15 cellular contexts compared by ENCODE assay signal in genomic region chr2:37798315-37799005, GRCh38.
DNase-seq lines count a peak whose midpoint lies in the region; ATAC-seq and TF ChIP-seq lines count a peak whose summit lies in the region.
"Had no signal": no experiment of that assay in that cellular context is flagged by ENCODE, and none has a peak within 500 bp of the region (broad histone marks: within the 10 kb centered on the region; RNA-seq: fewer than 3 reads in every experiment).

No MANE protein-coding gene starts in this region.

- TF ChIP-seq CTCF in GM10266 (IDR thresholded peaks at IDR 0.05; ENCODE audit: control insufficient read depth, insufficient read depth, low read depth, missing control alignments) (no peak), chondrocyte (IDR thresholded peaks at IDR 0.05) (no peak)
- no peak for TF ChIP-seq CTCF in CD8-positive, alpha-beta T cell (IDR thresholded peaks at IDR 0.05)

- no peaks in the 10 kb centered on the region for H3K36me3 ChIP-seq in CD8-positive, alpha-beta T cell (ENCODE audit: insufficient read depth, low read length)

- no peaks in the 10 kb centered on the region for H3K9me3 Mint-ChIP-seq in chondrocyte (ENCODE audit: low read depth)
- peaks cover 3% of the 10 kb centered on the region for H3K9me3 Mint-ChIP-seq in stimulated activated effector memory CD8-positive, alpha-beta T cell treated with anti-CD3 and anti-CD28 coated beads, Interleukin-12 subunit alpha, Interleukin-12 subunit beta, amount 100 ng/mL, for 72 hours
- H3K9me3 Mint-ChIP-seq in activated T-cell treated with anti-CD3 and anti-CD28 coated beads, Interleukin-2, amount 50 U/mL, for 4 hours, result no peaks in the 10 kb centered on the region
- no peaks in the 10 kb centered on the region for H3K9me3 Mint-ChIP-seq in CD8-positive, alpha-beta T cell
- H3K9me3 Mint-ChIP-seq: activated CD4-positive, alpha-beta T cell treated with anti-CD3 and anti-CD28 coated beads, Interleukin-2, amount 10 ng/mL, durations not matched to agents 7 days and 5 days had no signal

- no peak overlapping the region for H3K4me3 Mint-ChIP-seq in chondrocyte (ENCODE audit: unreplicated experiment)
- no peak overlapping the region for H3K4me3 Mint-ChIP-seq in stimulated activated effector memory CD8-positive, alpha-beta T cell treated with anti-CD3 and anti-CD28 coated beads, Interleukin-12 subunit alpha, Interleukin-12 subunit beta, amount 100 ng/mL, for 72 hours
- no peak overlapping the region for H3K4me3 Mint-ChIP-seq in activated T-cell treated with anti-CD3 and anti-CD28 coated beads, Interleukin-2, amount 50 U/mL, for 4 hours
- no peak overlapping the region for H3K4me3 Mint-ChIP-seq in CD8-positive, alpha-beta T cell
- H3K4me3 Mint-ChIP-seq: activated CD4-positive, alpha-beta T cell treated with anti-CD3 and anti-CD28 coated beads, Interleukin-2, amount 10 ng/mL, durations not matched to agents 7 days and 5 days; activated T-helper 1 cell treated with anti-CD3 and anti-CD28 coated beads, Interleukin-12 subunit alpha, Interleukin-12 subunit beta, Interleukin-2, Interleukin-4 antibody, amounts not matched to agents 30 ng/mL and 10 ng/mL and 1 ng/mL, durations not matched to agents 14 hours and 24 hours and 36 hours; T-helper 17 cell had no signal

- ATAC-seq in stimulated activated effector memory CD8-positive, alpha-beta T cell treated with anti-CD3 and anti-CD28 coated beads, Interleukin-12 subunit alpha, Interleukin-12 subunit beta, amount 100 ng/mL, for 72 hours, result no peak
- no peak for ATAC-seq in HG02610 (IDR thresholded peaks at IDR 0.05; ENCODE audit: unreplicated experiment)
- no peak for ATAC-seq in activated T-cell treated with anti-CD3 and anti-CD28 coated beads, Interleukin-2, amount 50 U/mL, for 4 hours
- ATAC-seq in CD8-positive, alpha-beta T cell, result no peak
- ATAC-seq: Panc1, T-helper 17 cell had no signal

- intact Hi-C loops in CD8-positive, alpha-beta T cell (cut with DNase I, micrococcal nuclease), result no loop called here

- peaks cover 77% of the 10 kb centered on the region for H3K4me1 Mint-ChIP-seq in chondrocyte (ENCODE audit: low read depth)
- no peaks in the 10 kb centered on the region for H3K4me1 Mint-ChIP-seq in stimulated activated effector memory CD8-positive, alpha-beta T cell treated with anti-CD3 and anti-CD28 coated beads, Interleukin-12 subunit alpha, Interleukin-12 subunit beta, amount 100 ng/mL, for 72 hours
- peaks cover 1% of the 10 kb centered on the region for H3K4me1 Mint-ChIP-seq in activated T-cell treated with anti-CD3 and anti-CD28 coated beads, Interleukin-2, amount 50 U/mL, for 4 hours (ENCODE audit: low read depth)
- no peaks in the 10 kb centered on the region for H3K4me1 Mint-ChIP-seq in CD8-positive, alpha-beta T cell (ENCODE audit: low read depth)
- H3K4me1 Mint-ChIP-seq: activated CD4-positive, alpha-beta T cell treated with anti-CD3 and anti-CD28 coated beads, Interleukin-2, amount 10 ng/mL, durations not matched to agents 7 days and 5 days had no signal

- DNase-seq in GM10266 (ENCODE audit: extremely low spot score), result peak; percentile 16
- DNase-seq in Kasumi-1 (lab: John Stamatoyannopoulos, UW), result peak; percentile 47 to 62
- DNase-seq in chondrocyte (ENCODE audit: low spot score), result no peak
- no peak for DNase-seq in stimulated activated effector memory CD8-positive, alpha-beta T cell treated with anti-CD3 and anti-CD28 coated beads, Interleukin-12 subunit alpha, Interleukin-12 subunit beta, amount 100 ng/mL, for 72 hours (ENCODE audit: low spot score in 2 of 2)
- DNase-seq in A172 (ENCODE audit: low spot score), result no peak
- DNase-seq in activated T-cell treated with anti-CD3 and anti-CD28 coated beads, Interleukin-2, amount 50 U/mL, for 4 hours, result no peak
- DNase-seq in CD8-positive, alpha-beta T cell, result no peak
- DNase-seq: activated CD4-positive, alpha-beta T cell treated with anti-CD3 and anti-CD28 coated beads, Interleukin-2, amount 10 ng/mL, durations not matched to agents 7 days and 5 days; anterior cingulate cortex; NCI-H1105; NCI-H446; T-helper 17 cell had no signal

- no peaks in the 10 kb centered on the region for H3K36me3 Mint-ChIP-seq in chondrocyte (ENCODE audit: low read depth)
- H3K36me3 Mint-ChIP-seq in stimulated activated effector memory CD8-positive, alpha-beta T cell treated with anti-CD3 and anti-CD28 coated beads, Interleukin-12 subunit alpha, Interleukin-12 subunit beta, amount 100 ng/mL, for 72 hours, result no peaks in the 10 kb centered on the region
- H3K36me3 Mint-ChIP-seq in activated T-cell treated with anti-CD3 and anti-CD28 coated beads, Interleukin-2, amount 50 U/mL, for 4 hours (ENCODE audit: insufficient read depth), result no peaks in the 10 kb centered on the region
- H3K36me3 Mint-ChIP-seq in CD8-positive, alpha-beta T cell, result no peaks in the 10 kb centered on the region

- POLR2A ChIA-PET in CD8-positive, alpha-beta T cell (lab: Charles Lee), result interaction anchor here (0.7 kb wide), 1 partner anchor 383 kb away, joined by 5 read pairs; no protein-coding TSS in a partner anchor

- peak overlapping the region; percentile 55 for H3K27ac Mint-ChIP-seq in chondrocyte (ENCODE audit: unreplicated experiment)
- H3K27ac Mint-ChIP-seq in stimulated activated effector memory CD8-positive, alpha-beta T cell treated with anti-CD3 and anti-CD28 coated beads, Interleukin-12 subunit alpha, Interleukin-12 subunit beta, amount 100 ng/mL, for 72 hours, result peak overlapping the region; percentile 17
- H3K27ac Mint-ChIP-seq in CD8-positive, alpha-beta T cell, result no peak overlapping the region
- H3K27ac Mint-ChIP-seq: activated CD4-positive, alpha-beta T cell treated with anti-CD3 and anti-CD28 coated beads, Interleukin-2, amount 10 ng/mL, durations not matched to agents 7 days and 5 days; activated T-helper 1 cell treated with anti-CD3 and anti-CD28 coated beads, Interleukin-12 subunit alpha, Interleukin-12 subunit beta, Interleukin-2, Interleukin-4 antibody, amounts not matched to agents 30 ng/mL and 10 ng/mL and 1 ng/mL, durations not matched to agents 14 hours and 24 hours and 36 hours; T-helper 17 cell had no signal

- H3K27me3 Mint-ChIP-seq in chondrocyte (ENCODE audit: low read depth), result no peaks in the 10 kb centered on the region
- no peaks in the 10 kb centered on the region for H3K27me3 Mint-ChIP-seq in activated T-cell treated with anti-CD3 and anti-CD28 coated beads, Interleukin-2, amount 50 U/mL, for 4 hours (ENCODE audit: low read depth)
- no peaks in the 10 kb centered on the region for H3K27me3 Mint-ChIP-seq in CD8-positive, alpha-beta T cell (ENCODE audit: low read depth)
- H3K27me3 Mint-ChIP-seq: T-helper 17 cell had no signal

- CTCF ChIA-PET in CD8-positive, alpha-beta T cell (lab: Charles Lee), result interaction anchor here (0.6 kb wide), 1 partner anchor 384 kb away, joined by 3 read pairs; no protein-coding TSS in a partner anchor

- no peak overlapping the region for H3K4me3 ChIP-seq in CD8-positive, alpha-beta T cell (ENCODE audit: low read depth, low read length)

- no peaks in the 10 kb centered on the region for H3K9me3 ChIP-seq in CD8-positive, alpha-beta T cell (ENCODE audit: low read length)

- H3K4me1 ChIP-seq in CD8-positive, alpha-beta T cell (ENCODE audit: insufficient read depth, low read length), result no peaks in the 10 kb centered on the region

- H3K27me3 ChIP-seq in CD8-positive, alpha-beta T cell (ENCODE audit: insufficient read depth, low read length), result no peaks in the 10 kb centered on the region

- no peak overlapping the region for H3K27ac ChIP-seq in CD8-positive, alpha-beta T cell (ENCODE audit: low read depth, low read length)

Comparison
In these comparisons a context has a peak if more than half of its experiments do, and no peak if none do; other contexts are left out.
1. DNase-seq: peak in GM10266 (single experiment) and Kasumi-1 (2 of 2); none in chondrocyte (single experiment), stimulated activated effector memory CD8-positive, alpha-beta T cell treated with anti-CD3 and anti-CD28 coated beads, Interleukin-12 subunit alpha, Interleukin-12 subunit beta, amount 100 ng/mL, for 72 hours (0 of 2), A172 (single experiment), activated T-cell treated with anti-CD3 and anti-CD28 coated beads, Interleukin-2, amount 50 U/mL, for 4 hours (single experiment) and CD8-positive, alpha-beta T cell (0 of 7).